6 cellular contexts compared by ENCODE assay signal in the genomic region with DNA sequence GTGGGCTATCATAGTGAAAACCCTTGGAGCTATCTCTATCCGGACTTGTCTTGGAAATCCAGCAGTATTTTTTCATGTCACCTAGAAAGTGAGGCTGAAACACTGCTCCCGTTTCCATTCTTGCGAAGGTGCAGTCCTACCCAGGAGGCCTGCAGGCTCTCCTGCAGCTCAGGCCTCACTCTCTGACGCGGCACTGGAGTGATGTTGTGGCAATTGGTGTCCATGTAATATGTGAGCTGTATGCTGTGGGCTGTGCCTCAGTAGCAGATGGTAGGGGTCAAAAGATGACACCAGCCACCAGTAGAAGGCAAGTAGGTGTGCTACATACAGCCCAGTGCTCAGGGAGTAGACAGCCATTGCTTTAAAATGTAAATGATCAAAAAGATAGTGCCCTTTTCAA. TPM values are rescaled to one million over a fixed set of nuclear protein-coding genes. Genes with fewer than 3 reads are reported as not detected.
"Had no signal": no experiment of that assay in that cellular context is flagged by ENCODE, and none has a peak within 500 bp of the region (broad histone marks: within the 10 kb centered on the region; RNA-seq: fewer than 3 reads in every experiment).

No MANE protein-coding gene starts in this region.

- DNase-seq: GM23248, GOT3, H7, IMR-90 had no signal

- H3K36me3 ChIP-seq: HAP-1 had no signal

- H3K4me3 ChIP-seq: GM23248, HAP-1, K562 had no signal

- H3K9ac ChIP-seq: GM23248 had no signal

- H3K4me1 ChIP-seq: HAP-1 had no signal

- H2AFZ ChIP-seq: GM23248 had no signal

- H3K9me3 ChIP-seq: HAP-1 had no signal

- H3K27ac ChIP-seq: GM23248 had no signal

RNA-seq across cellular contexts. Expression of a gene that starts 28.1 kb away (rescaled TPM):
- total RNA-seq: H7 had no signal
